In the genomic region with DNA sequence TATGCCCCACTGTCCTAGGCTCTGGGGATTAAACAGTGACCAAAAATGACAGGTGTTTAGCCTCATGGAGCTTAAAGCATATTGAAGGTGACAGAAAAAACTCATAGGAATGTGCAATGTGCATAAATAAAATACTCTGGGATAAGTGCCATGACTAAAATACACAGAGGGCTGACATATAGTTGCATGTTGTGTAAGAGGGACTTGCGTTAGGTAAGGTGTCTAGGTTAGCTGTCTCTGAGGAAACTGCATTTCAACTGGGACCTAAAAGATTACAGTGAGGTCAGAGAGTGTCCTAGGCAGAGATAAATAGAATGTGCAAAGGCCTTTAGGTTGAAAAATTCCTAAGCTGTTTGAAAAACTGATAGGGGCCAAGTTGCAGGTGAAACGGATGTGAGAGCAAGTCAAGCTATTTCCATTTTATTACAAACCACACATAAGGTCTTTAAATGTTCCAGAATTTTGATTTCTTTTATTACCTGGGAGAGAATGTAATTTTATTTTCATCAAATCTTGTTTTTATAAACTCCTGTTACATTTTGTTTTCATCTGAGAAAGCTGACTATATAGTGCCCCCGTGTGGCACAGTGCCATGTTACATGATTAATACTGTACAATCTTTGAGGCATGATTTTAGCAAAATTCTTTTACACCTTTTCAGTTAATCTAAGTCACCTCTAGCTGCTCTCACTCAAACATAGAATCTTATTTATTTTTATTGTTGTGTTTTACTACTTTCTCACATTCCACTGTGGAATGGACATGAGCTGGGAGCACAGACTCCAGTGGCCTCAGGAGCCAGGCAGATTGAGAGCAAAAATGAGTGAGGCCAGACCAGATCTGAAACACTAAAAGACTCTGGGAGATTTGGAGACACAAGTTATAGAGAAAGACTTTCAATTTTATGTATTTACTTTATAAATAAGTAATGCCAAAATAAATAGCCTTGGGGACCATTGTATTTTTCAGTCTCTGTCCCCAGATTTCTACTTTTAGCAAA, we compare ENCODE assay signal across 8 cellular contexts.
DNase-seq lines count a peak whose midpoint lies in the region; ATAC-seq and TF ChIP-seq lines count a peak whose summit lies in the region.

No MANE protein-coding gene starts in this region.

- TF ChIP-seq CTCF in AG10803 (conservative IDR thresholded peaks at IDR 0.05; ENCODE audit: low read length) (peak; percentile 53), GM12872 (IDR thresholded peaks at IDR 0.05; ENCODE audit: insufficient read depth, low read depth, low read length) (peak; percentile 39; the same call in 2 of the 3 replicates), upper lobe of right lung (IDR thresholded peaks at IDR 0.05) (peak; percentile 45)

- ATAC-seq in upper lobe of right lung = no peak

- H3K4me3 ChIP-seq in AG10803 (ENCODE audit: low read length) (no peak overlapping the region), upper lobe of right lung (no peak overlapping the region)

- intact Hi-C loops in head of caudate nucleus (cut with DNase I) = no loop called here
- intact Hi-C loops in upper lobe of right lung (cut with DNase I) = no loop called here

- H3K36me3 ChIP-seq in upper lobe of right lung = no peaks in the 10 kb centered on the region

- H3K9me3 ChIP-seq in upper lobe of right lung = no peaks in the 10 kb centered on the region

- H3K27ac ChIP-seq in upper lobe of right lung = no peak overlapping the region

- no peaks in the 10 kb centered on the region for H3K27me3 ChIP-seq in upper lobe of right lung

- H3K4me1 ChIP-seq in upper lobe of right lung = peaks cover 3% of the 10 kb centered on the region

- DNase-seq in AG10803 (ENCODE audit: low read depth) = peak; percentile 21
- peak; percentile 3 for DNase-seq in RPMI7951 (ENCODE audit: low read depth)
- peak in 41 of 42 donors; percentile 4 to 81 (median 53) for DNase-seq in head of caudate nucleus
- DNase-seq in upper lobe of right lung = no peak
- no peak for DNase-seq in activated gamma-delta T cell (lab: John Stamatoyannopoulos, UW)
- DNase-seq in NCI-H2227 treated with DMSO at 0.1 percent for 48 hours (lab: John Stamatoyannopoulos, UW) = no peak
- DNase-seq in activated naive CD4-positive, alpha-beta T cell (lab: John Stamatoyannopoulos, UW) = no peak

Comparison
In these comparisons a context has a peak if more than half of its experiments do, and no peak if none do; other contexts are left out.
1. DNase-seq: peak in AG10803 (single experiment), RPMI7951 (single experiment) and head of caudate nucleus (41 of 42); none in upper lobe of right lung (single experiment), activated gamma-delta T cell (single experiment), NCI-H2227 treated with DMSO at 0.1 percent for 48 hours (single experiment) and activated naive CD4-positive, alpha-beta T cell (0 of 4).
2. Peak in every context shown above with its lines, with median percentiles within 50 percentile points of each other: CTCF ChIP-seq.